In the genomic region with DNA sequence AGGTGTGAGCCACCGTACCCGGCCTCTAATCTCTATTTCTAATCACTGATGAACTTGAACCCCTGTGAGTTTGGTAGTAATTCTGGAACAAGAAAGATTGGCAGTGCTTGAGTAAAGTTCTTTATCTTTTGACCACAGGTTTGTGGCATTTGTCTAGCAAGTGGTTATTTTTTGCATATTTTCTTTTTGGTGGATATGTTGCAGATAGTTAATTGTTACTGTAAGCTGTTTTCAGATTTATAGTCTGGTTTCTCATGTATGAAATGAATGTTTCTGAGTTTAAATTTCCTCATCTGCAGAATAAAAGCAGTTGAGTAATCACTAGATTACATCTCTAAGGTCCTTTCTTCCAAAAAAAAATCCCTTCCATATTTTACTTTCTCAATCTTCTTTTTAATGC, we compare ENCODE assay signal across 17 cellular contexts.
A peak's percentile ranks its signal among the peaks of the same experiment; 100 is the strongest.
DNase-seq lines count a peak whose midpoint lies in the region; ATAC-seq and TF ChIP-seq lines count a peak whose summit lies in the region.
"Had no signal": no experiment of that assay in that cellular context is flagged by ENCODE, and none has a peak within 500 bp of the region (broad histone marks: within the 10 kb centered on the region; RNA-seq: fewer than 3 reads in every experiment).

No MANE protein-coding gene starts in this region.

- no peak overlapping the region for H4K8ac ChIP-seq in mesenchymal stem cell (ENCODE audit: low read length)

- H3K9me3 ChIP-seq in GM23248 (ENCODE audit: low read depth): no peaks in the 10 kb centered on the region
- H3K9me3 ChIP-seq in mesenchymal stem cell (ENCODE audit: control insufficient read depth, low read length): no peaks in the 10 kb centered on the region
- H3K9me3 ChIP-seq: BLaER1 treated with 17β-estradiol and CSF1 and Interleukin-3, amounts not matched to agents 10 nM and 100 nM; Peyer's patch; SJSA1 had no signal

- H3K79me1 ChIP-seq in mesenchymal stem cell (replicated peaks; ENCODE audit: low read length, poor library complexity, severe bottlenecking): no peaks in the 10 kb centered on the region

- no peaks in the 10 kb centered on the region for H3K9me3 Mint-ChIP-seq in chondrocyte (ENCODE audit: low read depth)

- in situ Hi-C loops in GM23248 (cut with MboI): no loop called here

- peak overlapping the region; percentile 46 for H3K4me3 ChIP-seq in GM23248
- no peak overlapping the region for H3K4me3 ChIP-seq in mesenchymal stem cell (ENCODE audit: insufficient read depth in 1 of 2, low read depth in 1 of 2, low read length in 2 of 2)
- H3K4me3 ChIP-seq: BLaER1 treated with 17β-estradiol and CSF1 and Interleukin-3, amounts not matched to agents 10 nM and 100 nM; Peyer's patch; SJSA1 had no signal

- no peaks in the 10 kb centered on the region for H3K79me2 ChIP-seq in GM23248 (ENCODE audit: insufficient read depth)

- no peak overlapping the region for H3K18ac ChIP-seq in mesenchymal stem cell (ENCODE audit: low read depth in 1 of 2, low read length in 2 of 2)

- no peaks in the 10 kb centered on the region for H3K36me3 Mint-ChIP-seq in chondrocyte (ENCODE audit: low read depth)
- H3K36me3 Mint-ChIP-seq: CD8-positive, alpha-beta memory T cell had no signal

- no peak overlapping the region for H2BK120ac ChIP-seq in mesenchymal stem cell (ENCODE audit: low read depth, low read length)

- no peak overlapping the region for H3K14ac ChIP-seq in mesenchymal stem cell (ENCODE audit: low read length in 2 of 2)

- peak overlapping the region; percentile 67 for H3K27ac Mint-ChIP-seq in chondrocyte (ENCODE audit: unreplicated experiment)
- H3K27ac Mint-ChIP-seq: CD8-positive, alpha-beta memory T cell had no signal

- H2AFZ ChIP-seq in GM23248: peak overlapping the region; percentile 51; the same call in 1 of the 2 replicates
- no peak overlapping the region for H2AFZ ChIP-seq in mesenchymal stem cell (ENCODE audit: low read depth, low read length)

- no peaks in the 10 kb centered on the region for H3K27me3 Mint-ChIP-seq in chondrocyte (ENCODE audit: low read depth)
- H3K27me3 Mint-ChIP-seq: CD8-positive, alpha-beta memory T cell had no signal

- H3K27ac ChIP-seq in GM23248 (peak overlapping the region; percentile 6; the same call in 1 of the 2 replicates), mesenchymal stem cell (ENCODE audit: low read length, poor library complexity, severe bottlenecking) (peak overlapping the region; percentile 54)
- H3K27ac ChIP-seq: BLaER1 treated with 17β-estradiol and CSF1 and Interleukin-3, amounts not matched to agents 10 nM and 100 nM; KMS-11; Peyer's patch; SJSA1 had no signal

- no peak for ATAC-seq in HG02763 (IDR thresholded peaks at IDR 0.05; ENCODE audit: unreplicated experiment)
- ATAC-seq in GM18907 (IDR thresholded peaks at IDR 0.05; ENCODE audit: unreplicated experiment): no peak

- peaks cover 12% of the 10 kb centered on the region; the same call in 1 of the 2 replicates for H3F3A ChIP-seq in GM23248 (ENCODE audit: insufficient read depth)

- H4K91ac ChIP-seq in mesenchymal stem cell (ENCODE audit: low read length): no peak overlapping the region

- intact Hi-C loops in posterior cingulate gyrus (cut with DNase I): no loop called here

- peaks cover 16% of the 10 kb centered on the region for H3K4me1 Mint-ChIP-seq in chondrocyte (ENCODE audit: low read depth)
- H3K4me1 Mint-ChIP-seq: CD8-positive, alpha-beta memory T cell had no signal

- H3K36me3 ChIP-seq in GM23248 (ENCODE audit: low read depth) (no peaks in the 10 kb centered on the region), mesenchymal stem cell (ENCODE audit: control insufficient read depth in 1 of 2, insufficient read depth in 2 of 2, low read depth in 1 of 2, low read length in 2 of 2) (no peaks in the 10 kb centered on the region)
- H3K36me3 ChIP-seq: BLaER1 treated with 17β-estradiol and CSF1 and Interleukin-3, amounts not matched to agents 10 nM and 100 nM; Peyer's patch; SJSA1 had no signal

- no peaks in the 10 kb centered on the region for H3K9me2 ChIP-seq in GM23248 (ENCODE audit: insufficient read depth)

- H2AK5ac ChIP-seq in mesenchymal stem cell (ENCODE audit: low read length, severe bottlenecking): no peak overlapping the region

- H3K27me3 ChIP-seq in GM23248 (replicated peaks; ENCODE audit: insufficient read depth) (no peaks in the 10 kb centered on the region), mesenchymal stem cell (ENCODE audit: control insufficient read depth in 1 of 2, insufficient read depth in 1 of 2, low read length in 2 of 2) (no peaks in the 10 kb centered on the region)
- H3K27me3 ChIP-seq: BLaER1 treated with 17β-estradiol and CSF1 and Interleukin-3, amounts not matched to agents 10 nM and 100 nM; Peyer's patch; SJSA1 had no signal

- no peak overlapping the region for H2BK12ac ChIP-seq in mesenchymal stem cell (ENCODE audit: low read length in 2 of 2)

- no peak for TF ChIP-seq CTCF in chondrocyte (IDR thresholded peaks at IDR 0.05)

- no peak overlapping the region for H3K23ac ChIP-seq in mesenchymal stem cell (ENCODE audit: low read length in 2 of 2)

- no peak overlapping the region for H3K4me3 Mint-ChIP-seq in chondrocyte (ENCODE audit: unreplicated experiment)
- H3K4me3 Mint-ChIP-seq: CD8-positive, alpha-beta memory T cell had no signal

- H2BK15ac ChIP-seq in mesenchymal stem cell (ENCODE audit: low read depth, poor library complexity, severe bottlenecking): no peak overlapping the region

- H2BK5ac ChIP-seq in mesenchymal stem cell (ENCODE audit: low read depth, low read length, poor library complexity, severe bottlenecking): peak overlapping the region; percentile 31

- H3K4me2 ChIP-seq in GM23248 (ENCODE audit: unreplicated experiment) (peak overlapping the region; percentile 77), mesenchymal stem cell (ENCODE audit: low read length, poor library complexity, severe bottlenecking) (no peak overlapping the region)
- H3K4me2 ChIP-seq: BLaER1 treated with 17β-estradiol and CSF1 and Interleukin-3, amounts not matched to agents 10 nM and 100 nM; KMS-11 had no signal

- DNase-seq in AG08395 (ENCODE audit: low spot score): peak; percentile 15
- peak; percentile 33 for DNase-seq in GM23248
- DNase-seq in chondrocyte (ENCODE audit: low spot score): no peak
- no peak for DNase-seq in mesenchymal stem cell
- no peak for DNase-seq in cerebellar nuclear complex (lab: John Stamatoyannopoulos, UW)
- DNase-seq in posterior cingulate gyrus: no peak
- DNase-seq: 8988T; CD8-positive, alpha-beta memory T cell; GOT3; NCI-H1436 treated with DMSO at 0.1 percent for 48 hours; NCI-H2081; Peyer's patch had no signal

- H3K4me1 ChIP-seq in GM23248 (ENCODE audit: insufficient read depth): peaks cover 19% of the 10 kb centered on the region
- H3K4me1 ChIP-seq in mesenchymal stem cell (ENCODE audit: control insufficient read depth, insufficient read depth, low read depth, low read length): no peaks in the 10 kb centered on the region
- H3K4me1 ChIP-seq: Peyer's patch, SJSA1 had no signal

- H4K20me1 ChIP-seq in GM23248 (ENCODE audit: insufficient read depth): no peaks in the 10 kb centered on the region
- H4K20me1 ChIP-seq: BLaER1 treated with 17β-estradiol and CSF1 and Interleukin-3, amounts not matched to agents 10 nM and 100 nM had no signal

- H3K4ac ChIP-seq in mesenchymal stem cell (ENCODE audit: low read depth in 1 of 2, low read length in 2 of 2): no peak overlapping the region

- H3K9ac ChIP-seq in GM23248 (no peak overlapping the region), mesenchymal stem cell (ENCODE audit: low read length) (no peak overlapping the region)
- H3K9ac ChIP-seq: BLaER1 treated with 17β-estradiol and CSF1 and Interleukin-3, amounts not matched to agents 10 nM and 100 nM; KMS-11 had no signal

- WGBS in GM23248 (ENCODE audit: low coverage in 1 of 2, low lambda C conversion rate in 2 of 2, missing lambda C conversion rate in 2 of 2), 2 experiments: 84 to 97% methylated on average over 2 of the region's 2 CpGs
- 83% methylated on average over 2 of the region's 2 CpGs for WGBS in mesenchymal stem cell

Comparison
In these comparisons a context has a peak if more than half of its experiments do, and no peak if none do; other contexts are left out.
1. DNase-seq: peak in AG08395 (single experiment) and GM23248 (single experiment); none in chondrocyte (single experiment), mesenchymal stem cell (single experiment), cerebellar nuclear complex (0 of 2) and posterior cingulate gyrus (0 of 10).